Comparison of ENCODE assay signal across 24 cellular contexts in the genomic region with DNA sequence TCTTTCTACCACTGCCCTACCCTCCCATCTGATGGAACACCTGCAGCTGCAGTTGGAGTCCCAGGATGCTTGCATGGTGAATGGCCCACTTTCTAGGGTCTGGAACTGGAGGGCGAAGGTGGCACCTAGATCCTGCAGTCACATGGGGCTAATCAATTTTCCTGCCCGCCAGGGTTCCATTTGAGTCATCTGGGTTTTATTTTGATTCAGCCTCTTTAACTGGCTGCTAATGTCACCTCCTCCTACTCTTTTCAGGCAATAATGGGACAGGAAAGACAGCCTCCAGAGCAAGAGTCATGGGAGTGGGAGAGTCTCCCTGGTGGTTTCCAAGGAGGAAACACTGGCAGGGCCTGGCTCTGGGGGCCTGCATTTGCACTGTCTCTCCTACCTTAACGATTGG. TPM values are rescaled to one million over a fixed set of nuclear protein-coding genes. Genes with fewer than 3 reads are reported as not detected.
DNase-seq lines count a peak whose midpoint lies in the region; ATAC-seq and TF ChIP-seq lines count a peak whose summit lies in the region.
"Had no signal": no experiment of that assay in that cellular context is flagged by ENCODE, and none has a peak within 500 bp of the region (broad histone marks: within the 10 kb centered on the region; RNA-seq: fewer than 3 reads in every experiment).

No MANE protein-coding gene starts in this region.

- H3F3A ChIP-seq in SK-N-SH (replicated peaks; ENCODE audit: insufficient read depth) = peaks cover 30% of the 10 kb centered on the region
- peaks cover 26% of the 10 kb centered on the region for H3F3A ChIP-seq in smooth muscle cell (ENCODE audit: low read depth)

- H3K36me3 ChIP-seq in SK-N-SH (replicated peaks in 1 of 2; ENCODE audit: control insufficient read depth in 1 of 2, insufficient read depth in 2 of 2, low read length in 1 of 2) = peaks cover 17 to 18% of the 10 kb centered on the region in 2 experiments
- H3K36me3 ChIP-seq in smooth muscle cell (ENCODE audit: low read depth) = no peaks in the 10 kb centered on the region

- CTCF ChIA-PET in SK-N-SH (lab: Yijun Ruan, JAX) = interaction anchor here (0.6 to 1.7 kb wide), 6 partner anchors 9 to 383 kb away, joined by 3 to 6 read pairs (median 3); no protein-coding TSS in a partner anchor

- TF ChIP-seq RAD21 in SK-N-SH (IDR thresholded peaks at IDR 0.05; ENCODE audit: low read length) = no peak

- no peaks in the 10 kb centered on the region for H3K9me3 Mint-ChIP-seq in activated naive CD8-positive, alpha-beta T cell treated with anti-CD3 and anti-CD28 coated beads, Interleukin-2, amount 50 U/mL, for 24 hours
- H3K9me3 Mint-ChIP-seq in activated naive CD8-positive, alpha-beta T cell treated with anti-CD3 and anti-CD28 coated beads for 36 hours = no peaks in the 10 kb centered on the region
- H3K9me3 Mint-ChIP-seq in stimulated activated effector memory CD8-positive, alpha-beta T cell treated with anti-CD3 and anti-CD28 coated beads, Interleukin-12 subunit alpha, Interleukin-12 subunit beta, amount 100 ng/mL, for 72 hours = no peaks in the 10 kb centered on the region
- H3K9me3 Mint-ChIP-seq: CD4-positive, alpha-beta memory T cell had no signal

- H2AFZ ChIP-seq in SK-N-SH (ENCODE audit: low read depth) (no peak overlapping the region), smooth muscle cell (ENCODE audit: low read depth) (no peak overlapping the region)

- H3K79me2 ChIP-seq in SK-N-SH (ENCODE audit: insufficient read depth) (no peaks in the 10 kb centered on the region), smooth muscle cell (ENCODE audit: low read depth) (no peaks in the 10 kb centered on the region)

- no peaks in the 10 kb centered on the region for H3K9me3 ChIP-seq in SK-N-SH
- H3K9me3 ChIP-seq in smooth muscle cell (replicated peaks; ENCODE audit: low read depth) = no peaks in the 10 kb centered on the region

- peaks cover 35% of the 10 kb centered on the region for H3K4me1 Mint-ChIP-seq in activated naive CD8-positive, alpha-beta T cell treated with anti-CD3 and anti-CD28 coated beads, Interleukin-2, amount 50 U/mL, for 24 hours
- H3K4me1 Mint-ChIP-seq in activated naive CD8-positive, alpha-beta T cell treated with anti-CD3 and anti-CD28 coated beads for 36 hours = peaks cover 31% of the 10 kb centered on the region
- peaks cover 37% of the 10 kb centered on the region for H3K4me1 Mint-ChIP-seq in stimulated activated effector memory CD8-positive, alpha-beta T cell treated with anti-CD3 and anti-CD28 coated beads, Interleukin-12 subunit alpha, Interleukin-12 subunit beta, amount 100 ng/mL, for 72 hours

- H3K27me3 Mint-ChIP-seq in activated naive CD8-positive, alpha-beta T cell treated with anti-CD3 and anti-CD28 coated beads, Interleukin-2, amount 50 U/mL, for 24 hours = no peaks in the 10 kb centered on the region
- H3K27me3 Mint-ChIP-seq in activated naive CD8-positive, alpha-beta T cell treated with anti-CD3 and anti-CD28 coated beads for 36 hours = no peaks in the 10 kb centered on the region
- H3K27me3 Mint-ChIP-seq: CD4-positive, alpha-beta memory T cell had no signal

- H3K4me1 ChIP-seq in SK-N-SH (ENCODE audit: control insufficient read depth in 1 of 2, insufficient read depth in 2 of 2, low read depth in 1 of 2, low read length in 1 of 2) (peaks cover 16 to 28% of the 10 kb centered on the region in 2 experiments; a peak in 3 of 4 replicates), smooth muscle cell (ENCODE audit: low read depth) (peaks cover 26% of the 10 kb centered on the region), foreskin keratinocyte (no peaks in the 10 kb centered on the region)

- H3K4me3 ChIP-seq in SK-N-SH (ENCODE audit: low read depth in 2 of 2, low read length in 1 of 2) = no peak overlapping the region
- no peak overlapping the region for H3K4me3 ChIP-seq in smooth muscle cell

- no peaks in the 10 kb centered on the region for H3K27me3 ChIP-seq in SK-N-SH (ENCODE audit: insufficient read depth)
- H3K27me3 ChIP-seq in smooth muscle cell (ENCODE audit: low read depth) = no peaks in the 10 kb centered on the region
- H3K27me3 ChIP-seq in foreskin keratinocyte = no peaks in the 10 kb centered on the region

- 64% methylated on average over 3 of the region's 3 CpGs for WGBS in SK-N-SH (ENCODE audit: low lambda C conversion rate)
- WGBS in smooth muscle cell (ENCODE audit: low lambda C conversion rate) = 70% methylated on average over 3 of the region's 3 CpGs

- no peak overlapping the region for H3K4me3 Mint-ChIP-seq in activated naive CD8-positive, alpha-beta T cell treated with anti-CD3 and anti-CD28 coated beads, Interleukin-2, amount 50 U/mL, for 24 hours
- no peak overlapping the region for H3K4me3 Mint-ChIP-seq in activated naive CD8-positive, alpha-beta T cell treated with anti-CD3 and anti-CD28 coated beads for 36 hours
- no peak overlapping the region for H3K4me3 Mint-ChIP-seq in stimulated activated effector memory CD8-positive, alpha-beta T cell treated with anti-CD3 and anti-CD28 coated beads, Interleukin-12 subunit alpha, Interleukin-12 subunit beta, amount 100 ng/mL, for 72 hours
- H3K4me3 Mint-ChIP-seq: CD4-positive, alpha-beta memory T cell had no signal

- no peak for ATAC-seq in SK-N-SH treated with all-trans-retinoic acid at 6 μM for 48 hours
- ATAC-seq in activated naive CD8-positive, alpha-beta T cell treated with anti-CD3 and anti-CD28 coated beads, Interleukin-2, amount 50 U/mL, for 24 hours = peak; percentile 11
- ATAC-seq in stimulated activated effector memory CD8-positive, alpha-beta T cell treated with anti-CD3 and anti-CD28 coated beads, Interleukin-12 subunit alpha, Interleukin-12 subunit beta, amount 100 ng/mL, for 72 hours = peak; percentile 38
- no peak for ATAC-seq in foreskin keratinocyte
- ATAC-seq: PC-3 had no signal

- H3K36me3 Mint-ChIP-seq in activated naive CD8-positive, alpha-beta T cell treated with anti-CD3 and anti-CD28 coated beads, Interleukin-2, amount 50 U/mL, for 24 hours (ENCODE audit: low read depth) = peaks cover 19% of the 10 kb centered on the region
- H3K36me3 Mint-ChIP-seq in activated naive CD8-positive, alpha-beta T cell treated with anti-CD3 and anti-CD28 coated beads for 36 hours = peaks cover 10% of the 10 kb centered on the region
- H3K36me3 Mint-ChIP-seq in stimulated activated effector memory CD8-positive, alpha-beta T cell treated with anti-CD3 and anti-CD28 coated beads, Interleukin-12 subunit alpha, Interleukin-12 subunit beta, amount 100 ng/mL, for 72 hours = peaks cover 25% of the 10 kb centered on the region

- H4K20me1 ChIP-seq in SK-N-SH (ENCODE audit: insufficient read depth) (peaks cover 16% of the 10 kb centered on the region; the same call in 1 of the 2 replicates), smooth muscle cell (ENCODE audit: low read depth) (peaks cover 19% of the 10 kb centered on the region)

- H3K9me2 ChIP-seq in SK-N-SH = no peaks in the 10 kb centered on the region

- POLR2A ChIA-PET in SK-N-SH (lab: Yijun Ruan, JAX) = no interaction called here

- H3K4me2 ChIP-seq in SK-N-SH (no peak overlapping the region), smooth muscle cell (no peak overlapping the region)

- H3K27ac ChIP-seq in SK-N-SH (ENCODE audit: low read depth in 2 of 2, low read length in 1 of 2) = no peak overlapping the region
- no peak overlapping the region for H3K27ac ChIP-seq in smooth muscle cell (ENCODE audit: low read depth)
- no peak overlapping the region for H3K27ac ChIP-seq in foreskin keratinocyte
- H3K27ac ChIP-seq: 22Rv1, HL-60 had no signal

- no peak for TF ChIP-seq EP300 in SK-N-SH (IDR thresholded peaks at IDR 0.05; ENCODE audit: borderline replicate concordance in 1 of 2, low read depth in 1 of 2, low read length in 1 of 2)

- DNase-seq in SK-N-SH (peak; percentile 23), NCI-H69 (lab: John Stamatoyannopoulos, UW) (peak; percentile 18), smooth muscle cell (lab: John Stamatoyannopoulos, UW; ENCODE audit: unreplicated experiment) (no peak), foreskin keratinocyte (no peak)
- DNase-seq in activated naive CD8-positive, alpha-beta T cell treated with anti-CD3 and anti-CD28 coated beads, Interleukin-2, amount 50 U/mL, for 24 hours = no peak
- no peak for DNase-seq in activated naive CD8-positive, alpha-beta T cell treated with anti-CD3 and anti-CD28 coated beads for 36 hours
- no peak for DNase-seq in stimulated activated effector memory CD8-positive, alpha-beta T cell treated with anti-CD3 and anti-CD28 coated beads, Interleukin-12 subunit alpha, Interleukin-12 subunit beta, amount 100 ng/mL, for 72 hours (ENCODE audit: low spot score in 2 of 2)
- DNase-seq: Calu3; CD4-positive, alpha-beta memory T cell; GOT3; IMR-90; NCI-H1417; NCI-H187; NCI-H2107; NCI-H510A treated with DMSO at 0.1 percent for 48 hours; PC-3; RPMI8226; SHP77 treated with DMSO at 0.1 percent for 48 hours had no signal

- H3K27ac Mint-ChIP-seq in activated naive CD8-positive, alpha-beta T cell treated with anti-CD3 and anti-CD28 coated beads, Interleukin-2, amount 50 U/mL, for 24 hours = peak overlapping the region; percentile 29
- no peak overlapping the region for H3K27ac Mint-ChIP-seq in activated naive CD8-positive, alpha-beta T cell treated with anti-CD3 and anti-CD28 coated beads for 36 hours
- H3K27ac Mint-ChIP-seq in stimulated activated effector memory CD8-positive, alpha-beta T cell treated with anti-CD3 and anti-CD28 coated beads, Interleukin-12 subunit alpha, Interleukin-12 subunit beta, amount 100 ng/mL, for 72 hours = peak overlapping the region; percentile 54

- TF ChIP-seq CTCF in SK-N-SH (IDR thresholded peaks at IDR 0.05) (no peak), smooth muscle cell (IDR thresholded peaks at IDR 0.05; ENCODE audit: borderline replicate concordance, insufficient read depth, poor library complexity, severe bottlenecking) (no peak), foreskin keratinocyte (conservative IDR thresholded peaks at IDR 0.05) (no peak)

- H3K9ac ChIP-seq in SK-N-SH (no peak overlapping the region), smooth muscle cell (ENCODE audit: low read depth) (no peak overlapping the region)

RNA-seq across cellular contexts. Expression of a gene that starts 3.8 kb away (rescaled TPM):
- polyA plus RNA-seq in SK-N-SH (2012; rRNA removed) (11.5 and 14.4 TPM in 2 replicates), smooth muscle cell (7.7 and 8.3 TPM in 2 replicates), foreskin keratinocyte (6.2 and 6.9 TPM in 2 replicates)
- 7.3 and 10.0 TPM in 2 replicates for polyA plus RNA-seq in SK-N-SH (2012; cell fraction: cytosol; rRNA removed)
- polyA plus RNA-seq in SK-N-SH (2012; cell fraction: nucleus; rRNA removed) = 83.8 and 86.9 TPM in 2 replicates
- total RNA-seq in activated naive CD8-positive, alpha-beta T cell treated with anti-CD3 and anti-CD28 coated beads for 36 hours = 10 to 100 TPM; 11.7 to 11.9 TPM
- total RNA-seq in smooth muscle cell (5.8 and 17.5 TPM in 2 replicates), foreskin keratinocyte (7.3 and 8.7 TPM in 2 replicates)

RNA-seq across cellular contexts. Expression of a gene that starts 40.4 kb away (rescaled TPM):
- polyA plus RNA-seq in SK-N-SH (2012; rRNA removed) = 89.5 and 142 TPM in 2 replicates
- 99.2 and 142 TPM in 2 replicates for polyA plus RNA-seq in SK-N-SH (2012; cell fraction: cytosol; rRNA removed)
- polyA plus RNA-seq in SK-N-SH (2012; cell fraction: nucleus; rRNA removed) = 142 and 235 TPM in 2 replicates
- total RNA-seq in activated naive CD8-positive, alpha-beta T cell treated with anti-CD3 and anti-CD28 coated beads for 36 hours = 100 to 1,000 TPM; 886 to 911 TPM
- 242 and 245 TPM in 2 replicates for total RNA-seq in smooth muscle cell
- polyA plus RNA-seq in smooth muscle cell = 78.8 and 83.0 TPM in 2 replicates
- 313 and 344 TPM in 2 replicates for total RNA-seq in foreskin keratinocyte
- 75.6 and 107 TPM in 2 replicates for polyA plus RNA-seq in foreskin keratinocyte

RNA-seq across cellular contexts. Expression of a gene that starts 42.9 kb away (rescaled TPM):
- polyA plus RNA-seq in SK-N-SH (2012; rRNA removed) = not detected in 2 replicates
- not detected in 2 replicates for polyA plus RNA-seq in SK-N-SH (2012; cell fraction: cytosol; rRNA removed)
- polyA plus RNA-seq in SK-N-SH (2012; cell fraction: nucleus; rRNA removed) = not detected in 2 replicates
- total RNA-seq in activated naive CD8-positive, alpha-beta T cell treated with anti-CD3 and anti-CD28 coated beads for 36 hours = 10 to 100 TPM; 61.7 to 61.9 TPM
- total RNA-seq in smooth muscle cell = not detected in 2 replicates
- not detected in 2 replicates for polyA plus RNA-seq in smooth muscle cell
- total RNA-seq in foreskin keratinocyte = not detected in 2 replicates
- not detected in 2 replicates for polyA plus RNA-seq in foreskin keratinocyte
- total RNA-seq: Calu3, HT1080, IMR-90, M059J, PC-3 had no signal
- polyA plus RNA-seq: AG04450, IMR-90 had no signal

Comparison
In these comparisons a context has a peak if more than half of its experiments do, and no peak if none do; other contexts are left out.
1. DNase-seq: peak in SK-N-SH (single experiment) and NCI-H69 (single experiment); none in activated naive CD8-positive, alpha-beta T cell treated with anti-CD3 and anti-CD28 coated beads, Interleukin-2, amount 50 U/mL, for 24 hours (single experiment), activated naive CD8-positive, alpha-beta T cell treated with anti-CD3 and anti-CD28 coated beads for 36 hours (single experiment), stimulated activated effector memory CD8-positive, alpha-beta T cell treated with anti-CD3 and anti-CD28 coated beads, Interleukin-12 subunit alpha, Interleukin-12 subunit beta, amount 100 ng/mL, for 72 hours (0 of 2), smooth muscle cell (single experiment) and foreskin keratinocyte (0 of 2).
2. ATAC-seq: peak in activated naive CD8-positive, alpha-beta T cell treated with anti-CD3 and anti-CD28 coated beads, Interleukin-2, amount 50 U/mL, for 24 hours (single experiment) and stimulated activated effector memory CD8-positive, alpha-beta T cell treated with anti-CD3 and anti-CD28 coated beads, Interleukin-12 subunit alpha, Interleukin-12 subunit beta, amount 100 ng/mL, for 72 hours (single experiment); none in SK-N-SH treated with all-trans-retinoic acid at 6 μM for 48 hours (single experiment) and foreskin keratinocyte (single experiment).
3. RNA of a gene that starts 42.9 kb away (total RNA-seq): 61.7 to 61.9 TPM in activated naive CD8-positive, alpha-beta T cell treated with anti-CD3 and anti-CD28 coated beads for 36 hours; not detected in smooth muscle cell and not detected in foreskin keratinocyte; every median in the first group is over 10 times any median in the second.